Comparison of ENCODE assay signal across 20 cellular contexts in genomic region chr3:162629372-162629771, GRCh38.
DNase-seq lines count a peak whose midpoint lies in the region; ATAC-seq and TF ChIP-seq lines count a peak whose summit lies in the region.
"Had no signal": no experiment of that assay in that cellular context is flagged by ENCODE, and none has a peak within 500 bp of the region (broad histone marks: within the 10 kb centered on the region; RNA-seq: fewer than 3 reads in every experiment).

No MANE protein-coding gene starts in this region.

- H3K36me3 Mint-ChIP-seq in GM23338 (ENCODE audit: low read depth), result no peaks in the 10 kb centered on the region
- H3K36me3 Mint-ChIP-seq: CD4-positive, alpha-beta memory T cell had no signal

- H3K27me3 ChIP-seq in GM23338 (ENCODE audit: insufficient read depth) (no peaks in the 10 kb centered on the region), mesendoderm (ENCODE audit: insufficient read depth, low read length, poor library complexity) (no peaks in the 10 kb centered on the region), heart left ventricle (no peaks in the 10 kb centered on the region)

- H4K5ac ChIP-seq in mesendoderm (ENCODE audit: low read length), result no peak overlapping the region

- no peaks in the 10 kb centered on the region for H3K27me3 Mint-ChIP-seq in GM23338 (ENCODE audit: insufficient read depth, low read depth, poor library complexity)
- H3K27me3 Mint-ChIP-seq: CD4-positive, alpha-beta memory T cell had no signal

- H3K23ac ChIP-seq in mesendoderm (ENCODE audit: low read length), result no peak overlapping the region

- no peak overlapping the region for H2BK120ac ChIP-seq in mesendoderm (ENCODE audit: low read depth, low read length)

- no peak overlapping the region for H4K8ac ChIP-seq in mesendoderm (ENCODE audit: low read depth, low read length)

- H2AK5ac ChIP-seq in mesendoderm (ENCODE audit: low read length), result no peak overlapping the region

- no peaks in the 10 kb centered on the region for H4K20me1 ChIP-seq in GM23338 (replicated peaks; ENCODE audit: insufficient read depth)

- no peak overlapping the region for H3K18ac ChIP-seq in mesendoderm (ENCODE audit: low read length)

- no peak for ATAC-seq in GM23338
- ATAC-seq in heart left ventricle, result no peak
- ATAC-seq: A549 had no signal

- H3K79me2 ChIP-seq in GM23338 (replicated peaks; ENCODE audit: insufficient read depth) (no peaks in the 10 kb centered on the region), mesendoderm (ENCODE audit: control insufficient read depth, insufficient read depth, low read length) (no peaks in the 10 kb centered on the region)

- no peaks in the 10 kb centered on the region for H3K79me1 ChIP-seq in mesendoderm (ENCODE audit: low read length)

- H3K9ac ChIP-seq in mesendoderm (ENCODE audit: low read length), result no peak overlapping the region

- no peaks in the 10 kb centered on the region for H3K9me3 ChIP-seq in heart left ventricle
- H3K9me3 ChIP-seq: A549 had no signal

- DNase-seq in AG10803 (ENCODE audit: low read depth) (peak; percentile 30), EL (peak; percentile 6), GM23338 (ENCODE audit: low spot score) (peak; percentile 26), mesendoderm (peak; percentile 57), heart left ventricle (no peak), dedifferentiated amniotic fluid mesenchymal stem cell (ENCODE audit: extremely low spot score) (no peak), HK-2 (ENCODE audit: unreplicated experiment) (no peak)
- no peak for DNase-seq in stimulated activated CD4-positive, alpha-beta T cell treated with anti-CD3 and anti-CD28 coated beads, Interleukin-4, amount 100 ng/mL, for 24 hours
- DNase-seq: 8988T; ACHN; C1 segment of cervical spinal cord; Calu3; CD4-positive, alpha-beta memory T cell; COR-L47; DMS153; DND-41; GF-D8; H7; HCEC 1CT had no signal

- no peaks in the 10 kb centered on the region; the same call in 2 of the 3 replicates for H3K9me3 Mint-ChIP-seq in GM23338

- no peaks in the 10 kb centered on the region for H3F3A ChIP-seq in GM23338 (replicated peaks; ENCODE audit: low read depth)

- no peak overlapping the region for H3K4ac ChIP-seq in mesendoderm (ENCODE audit: low read depth, low read length)

- H3K36me3 ChIP-seq in GM23338 (ENCODE audit: insufficient read depth) (no peaks in the 10 kb centered on the region; the same call in 1 of the 2 replicates), mesendoderm (ENCODE audit: control insufficient read depth, insufficient read depth, low read length) (no peaks in the 10 kb centered on the region), heart left ventricle (no peaks in the 10 kb centered on the region)

- no peaks in the 10 kb centered on the region for H3K9me2 ChIP-seq in GM23338 (ENCODE audit: insufficient read depth)

- no peak overlapping the region for H2AFZ ChIP-seq in GM23338

- no peak for TF ChIP-seq CTCF in AG10803 (conservative IDR thresholded peaks at IDR 0.05; ENCODE audit: low read length)
- no peak for TF ChIP-seq CTCF in GM23338 (conservative IDR thresholded peaks at IDR 0.05; ENCODE audit: low read depth in 2 of 2)
- TF ChIP-seq CTCF in heart left ventricle (IDR thresholded peaks at IDR 0.05), result no peak

- H3K4me3 ChIP-seq in AG10803 (ENCODE audit: low read length) (no peak overlapping the region), GM23338 (no peak overlapping the region), mesendoderm (ENCODE audit: low read length) (no peak overlapping the region), heart left ventricle (no peak overlapping the region)
- H3K4me3 ChIP-seq: A549 had no signal

- H2BK5ac ChIP-seq in mesendoderm (ENCODE audit: low read length), result no peak overlapping the region

- H3K27ac ChIP-seq in GM23338 (ENCODE audit: low read depth), result no peak overlapping the region
- no peak overlapping the region for H3K27ac ChIP-seq in mesendoderm (ENCODE audit: low read depth, low read length)
- no peak overlapping the region for H3K27ac ChIP-seq in heart left ventricle
- H3K27ac ChIP-seq: A549 had no signal

- H3K4me3 Mint-ChIP-seq in GM23338, result no peak overlapping the region
- H3K4me3 Mint-ChIP-seq: CD4-positive, alpha-beta memory T cell had no signal

- H3K4me2 ChIP-seq in GM23338 (no peak overlapping the region), mesendoderm (ENCODE audit: low read length) (no peak overlapping the region)
- H3K4me2 ChIP-seq: A549 had no signal

- H3K27ac Mint-ChIP-seq in GM23338, result no peak overlapping the region
- H3K27ac Mint-ChIP-seq: CD4-positive, alpha-beta memory T cell had no signal

- peaks cover 14% of the 10 kb centered on the region; the same call in 1 of the 2 replicates for H3K4me1 ChIP-seq in GM23338 (ENCODE audit: insufficient read depth)
- no peaks in the 10 kb centered on the region for H3K4me1 ChIP-seq in mesendoderm (ENCODE audit: control insufficient read depth, low read depth, low read length)
- no peaks in the 10 kb centered on the region for H3K4me1 ChIP-seq in heart left ventricle
- H3K4me1 ChIP-seq: A549 had no signal

- no peak overlapping the region for H3K56ac ChIP-seq in mesendoderm (ENCODE audit: low read length)

- H3K4me1 Mint-ChIP-seq in GM23338, result peaks cover 7% of the 10 kb centered on the region; the same call in 2 of the 3 replicates
- H3K4me1 Mint-ChIP-seq: CD4-positive, alpha-beta memory T cell had no signal

- no peak for TF ChIP-seq POLR2A in heart left ventricle (IDR thresholded peaks at IDR 0.05)

- intact Hi-C loops in heart left ventricle (cut with DNase I), result no loop called here

- no peak overlapping the region for H2BK15ac ChIP-seq in mesendoderm (replicated peaks; ENCODE audit: low read depth)

TF ChIP-seq in GM23338, 12 proteins besides CTCF, POLR2A, EP300 and RAD21:
- TF ChIP-seq CREB1 (CRISPR knock-in tag; IDR thresholded peaks at IDR 0.05; ENCODE audit: low read depth) (no peak), REST (IDR thresholded peaks at IDR 0.05; ENCODE audit: unreplicated experiment) (no peak), ETS1 (IDR thresholded peaks at IDR 0.05) (no peak), ZNF331 (CRISPR knock-in tag; IDR thresholded peaks at IDR 0.05; ENCODE audit: low read depth) (no peak)

Comparison
In these comparisons a context has a peak if more than half of its experiments do, and no peak if none do; other contexts are left out.
1. DNase-seq: peak in AG10803 (single experiment), EL (single experiment), GM23338 (single experiment) and mesendoderm (single experiment); none in stimulated activated CD4-positive, alpha-beta T cell treated with anti-CD3 and anti-CD28 coated beads, Interleukin-4, amount 100 ng/mL, for 24 hours (single experiment), heart left ventricle (0 of 5), dedifferentiated amniotic fluid mesenchymal stem cell (single experiment) and HK-2 (single experiment).